Comparison of ENCODE assay signal across 8 cellular contexts in genomic region chr2:27033253-27033852, GRCh38. TPM values are rescaled to one million over a fixed set of nuclear protein-coding genes. Genes with fewer than 3 reads are reported as not detected.
DNase-seq lines count a peak whose midpoint lies in the region; ATAC-seq and TF ChIP-seq lines count a peak whose summit lies in the region.

No MANE protein-coding gene starts in this region.

- DNase-seq in Jurkat, Clone E6-1 (ENCODE audit: low read depth, low spot score): no peak
- DNase-seq in colonic mucosa: no peak
- no peak for DNase-seq in naive thymus-derived CD8-positive, alpha-beta T cell
- no peak for DNase-seq in hippocampal formation (lab: John Stamatoyannopoulos, UW)
- no peak for DNase-seq in NCI-H69 (lab: John Stamatoyannopoulos, UW)

- H3K9ac ChIP-seq in ES-I3 (ENCODE audit: low read depth, low read length) (peak overlapping the region; percentile 100), colonic mucosa (ENCODE audit: low read depth in 2 of 2, low read length in 2 of 2) (peak overlapping the region; percentile 90 to 96)

- peak in 1 of 2 donors; percentile 5 for ATAC-seq in naive thymus-derived CD8-positive, alpha-beta T cell
- no peak for ATAC-seq in GM21737 (IDR thresholded peaks at IDR 0.05; ENCODE audit: unreplicated experiment)
- no peak for ATAC-seq in HG03571 (IDR thresholded peaks at IDR 0.05; ENCODE audit: unreplicated experiment)

- H3K36me3 Mint-ChIP-seq in naive thymus-derived CD8-positive, alpha-beta T cell: peaks cover 0 to 37% (median 5%) of the 10 kb centered on the region in 3 donors

- H3K27me3 Mint-ChIP-seq in naive thymus-derived CD8-positive, alpha-beta T cell: no peaks in the 10 kb centered on the region

- H3K27me3 ChIP-seq in colonic mucosa: no peaks in the 10 kb centered on the region

- H3K9me3 Mint-ChIP-seq in naive thymus-derived CD8-positive, alpha-beta T cell: no peaks in the 10 kb centered on the region

- H3K4me3 Mint-ChIP-seq in naive thymus-derived CD8-positive, alpha-beta T cell: peak overlapping the region; percentile 89 to 95 (median 94)

- no peak for TF ChIP-seq CTCF in colonic mucosa (IDR thresholded peaks at IDR 0.05)

- no peaks in the 10 kb centered on the region for H3K4me1 ChIP-seq in ES-I3 (ENCODE audit: insufficient read depth, low read length)
- peaks cover 13% of the 10 kb centered on the region for H3K4me1 ChIP-seq in colonic mucosa

- H3K27ac ChIP-seq in colonic mucosa: peak overlapping the region; percentile 59

- POLR2A ChIA-PET in naive thymus-derived CD8-positive, alpha-beta T cell (lab: Charles Lee): interaction anchor here (0.6 to 2.6 kb wide), 7 partner anchors 9 to 260 kb away, joined by 3 to 25 read pairs (median 4); partner anchors contain the start of genes AGBL5 and OST4

- H3K4me1 Mint-ChIP-seq in naive thymus-derived CD8-positive, alpha-beta T cell: peaks cover 15 to 52% (median 43%) of the 10 kb centered on the region in 4 donors

- peak overlapping the region; percentile 79 to 94 (median 88) for H3K27ac Mint-ChIP-seq in naive thymus-derived CD8-positive, alpha-beta T cell

- intact Hi-C loops in colonic mucosa (cut with DNase I): loop anchor here (10.0 kb wide), 1 partner anchor 51 kb away; the partner anchor contains the start of gene KHK

- peak overlapping the region; percentile 96 for H3K4me3 ChIP-seq in Jurkat, Clone E6-1 (ENCODE audit: low read length)
- H3K4me3 ChIP-seq in colonic mucosa: peak overlapping the region; percentile 76

- H3K36me3 ChIP-seq in ES-I3 (ENCODE audit: insufficient read depth, low read length): peaks cover 16% of the 10 kb centered on the region
- H3K36me3 ChIP-seq in colonic mucosa: peaks cover 23% of the 10 kb centered on the region

- no peaks in the 10 kb centered on the region for H3K9me3 ChIP-seq in ES-I3 (ENCODE audit: control insufficient read depth, insufficient read depth, low read length)
- no peaks in the 10 kb centered on the region for H3K9me3 ChIP-seq in colonic mucosa

RNA-seq across cellular contexts. Expression of gene TMEM214, which starts 0.6 kb away (rescaled TPM):
- 39.2 TPM for polyA plus RNA-seq in Jurkat, Clone E6-1 (2012; ENCODE audit: insufficient read depth, insufficient read length)
- total RNA-seq in colonic mucosa: 100 to 1,000 TPM in 1 of 2 donors, 10 to 100 TPM in 1; 76.6 to 121 TPM
- 10 to 100 TPM; 60.0 to 60.9 TPM for total RNA-seq in naive thymus-derived CD8-positive, alpha-beta T cell
- polyA plus RNA-seq in naive thymus-derived CD8-positive, alpha-beta T cell: 10 to 100 TPM; 19.4 to 25.8 (median 20.8) TPM

RNA-seq across cellular contexts. Expression of gene AGBL5, which starts 18.1 kb away (rescaled TPM):
- 42.4 TPM for polyA plus RNA-seq in Jurkat, Clone E6-1 (2012; ENCODE audit: insufficient read depth, insufficient read length)
- 10 to 100 TPM; 15.1 to 16.8 TPM for total RNA-seq in colonic mucosa
- 10 to 100 TPM; 13.2 to 15.8 TPM for total RNA-seq in naive thymus-derived CD8-positive, alpha-beta T cell
- polyA plus RNA-seq in naive thymus-derived CD8-positive, alpha-beta T cell: 1 to 10 TPM; 7.9 to 9.3 (median 8.2) TPM

RNA-seq across cellular contexts. Expression of gene OST4, which starts 38.1 kb away (rescaled TPM):
- 389 TPM for polyA plus RNA-seq in Jurkat, Clone E6-1 (2012; ENCODE audit: insufficient read depth, insufficient read length)
- total RNA-seq in colonic mucosa: 100 to 1,000 TPM; 272 to 331 TPM
- 100 to 1,000 TPM; 246 to 268 TPM for total RNA-seq in naive thymus-derived CD8-positive, alpha-beta T cell
- polyA plus RNA-seq in naive thymus-derived CD8-positive, alpha-beta T cell: 100 to 1,000 TPM; 827 to 916 (median 901) TPM

RNA-seq across cellular contexts. Expression of gene EMILIN1, which starts 45.1 kb away (rescaled TPM):
- polyA plus RNA-seq in Jurkat, Clone E6-1 (2012; ENCODE audit: insufficient read depth, insufficient read length): 1.4 TPM
- total RNA-seq in colonic mucosa: 10 to 100 TPM; 20.2 to 43.0 TPM
- under 1 TPM; 0.41 to 0.86 TPM for total RNA-seq in naive thymus-derived CD8-positive, alpha-beta T cell
- 1 to 10 TPM in 1 of 3 donors, under 1 TPM in 2; 0.90 to 1.1 (median 0.98) TPM for polyA plus RNA-seq in naive thymus-derived CD8-positive, alpha-beta T cell

RNA-seq across cellular contexts. Expression of gene KHK, which starts 53.2 kb away (rescaled TPM):
- 16.0 TPM for polyA plus RNA-seq in Jurkat, Clone E6-1 (2012; ENCODE audit: insufficient read depth, insufficient read length)
- 10 to 100 TPM in 1 of 2 donors, 1 to 10 TPM in 1; 8.9 to 20.3 TPM for total RNA-seq in colonic mucosa
- total RNA-seq in naive thymus-derived CD8-positive, alpha-beta T cell: 1 to 10 TPM; 6.3 to 7.2 TPM
- 1 to 10 TPM; 6.0 to 8.9 (median 6.1) TPM for polyA plus RNA-seq in naive thymus-derived CD8-positive, alpha-beta T cell
